Comparison of ENCODE assay signal across 1 cellular context in genomic region chr2:41847744-41848441, GRCh38.
TF ChIP-seq lines count a peak whose summit lies in the region.

No MANE protein-coding gene starts in this region.

TF ChIP-seq in HepG2, 621 proteins besides CTCF, POLR2A, EP300 and RAD21 (continued from another document and continues in another):
- peak; percentile 66; the same call in 1 of the 2 replicates for TF ChIP-seq ARID4A (CRISPR knock-in tag; IDR thresholded peaks at IDR 0.05; ENCODE audit: borderline replicate concordance)
- TF ChIP-seq GTF2F1 (IDR thresholded peaks at IDR 0.05; ENCODE audit: low read length), result no peak
- no peak for TF ChIP-seq BRCA1 (CRISPR knock-in tag; IDR thresholded peaks at IDR 0.05)
- TF ChIP-seq ZNF335 (CRISPR knock-in tag; IDR thresholded peaks at IDR 0.05), result 0 out of 2 replicates have a peak, but pooled peaks have one; percentile 78
- TF ChIP-seq SAP130 (CRISPR knock-in tag; IDR thresholded peaks at IDR 0.05; ENCODE audit: low read depth), result peak; percentile 87
- peak; percentile 97 for TF ChIP-seq NCOR1 (IDR thresholded peaks at IDR 0.05; ENCODE audit: borderline replicate concordance, low read length)
- 0 out of 2 replicates have a peak, but pooled peaks have one; percentile 61 for TF ChIP-seq JUN (CRISPR knock-in tag; IDR thresholded peaks at IDR 0.05)
- TF ChIP-seq ZNF225 (CRISPR knock-in tag; IDR thresholded peaks at IDR 0.05), result 0 out of 2 replicates have a peak, but pooled peaks have one; percentile 44
- TF ChIP-seq SETDB1 (CRISPR knock-in tag; IDR thresholded peaks at IDR 0.05; ENCODE audit: borderline replicate concordance), result no peak
- TF ChIP-seq NR3C1 (CRISPR knock-in tag; IDR thresholded peaks at IDR 0.05), result no peak
- no peak for TF ChIP-seq PBX3 (CRISPR knock-in tag; IDR thresholded peaks at IDR 0.05; ENCODE audit: borderline replicate concordance)
- no peak for TF ChIP-seq CERS6 (CRISPR knock-in tag; IDR thresholded peaks at IDR 0.05)
- 0 out of 2 replicates have a peak, but pooled peaks have one; percentile 24 for TF ChIP-seq ZNF274 (CRISPR knock-in tag; IDR thresholded peaks at IDR 0.05)
- TF ChIP-seq ZNF496 (CRISPR knock-in tag; IDR thresholded peaks at IDR 0.05; ENCODE audit: insufficient replicate concordance), result no peak
- TF ChIP-seq ZNF3 (CRISPR knock-in tag; IDR thresholded peaks at IDR 0.05), result 0 out of 2 replicates have a peak, but pooled peaks have one; percentile 48
- TF ChIP-seq AKNA (CRISPR knock-in tag; IDR thresholded peaks at IDR 0.05; ENCODE audit: borderline replicate concordance), result no peak
- peak; percentile 22 for TF ChIP-seq YY1 (IDR thresholded peaks at IDR 0.05; ENCODE audit: insufficient read depth, insufficient replicate concordance, low read depth, low read length)
- no peak for TF ChIP-seq BCL3 (CRISPR knock-in tag; IDR thresholded peaks at IDR 0.05)
- TF ChIP-seq TOE1 (CRISPR knock-in tag; IDR thresholded peaks at IDR 0.05), result peak; percentile 91; the same call in 1 of the 2 replicates
- no peak for TF ChIP-seq POLR2AphosphoS5 (IDR thresholded peaks at IDR 0.05; ENCODE audit: low read depth, low read length)
- no peak for TF ChIP-seq ZBTB40 (IDR thresholded peaks at IDR 0.05)
- no peak for TF ChIP-seq ZBTB40 (CRISPR knock-in tag; IDR thresholded peaks at IDR 0.05)
- TF ChIP-seq ZNF678 (CRISPR knock-in tag; IDR thresholded peaks at IDR 0.05), result no peak
- TF ChIP-seq ATRX (CRISPR knock-in tag; IDR thresholded peaks at IDR 0.05; ENCODE audit: borderline replicate concordance), result no peak
